Comparison of ENCODE assay signal across 9 cellular contexts in genomic region chr11:134033696-134034491, GRCh38. TPM values are rescaled to one million over a fixed set of nuclear protein-coding genes. Genes with fewer than 3 reads are reported as not detected.
DNase-seq lines count a peak whose midpoint lies in the region; ATAC-seq and TF ChIP-seq lines count a peak whose summit lies in the region.
"Had no signal": no experiment of that assay in that cellular context is flagged by ENCODE, and none has a peak within 500 bp of the region (broad histone marks: within the 10 kb centered on the region; RNA-seq: fewer than 3 reads in every experiment).

No MANE protein-coding gene starts in this region.

- H3K36me3 Mint-ChIP-seq in mesothelial cell of epicardium: no peaks in the 10 kb centered on the region

- peak overlapping the region; percentile 79 for H3K27ac ChIP-seq in epithelial cell of prostate

- ATAC-seq in GM18907 (IDR thresholded peaks at IDR 0.05; ENCODE audit: unreplicated experiment): peak; percentile 76
- ATAC-seq in HG03469 (IDR thresholded peaks at IDR 0.05; ENCODE audit: unreplicated experiment): peak; percentile 92

- H3K9me3 Mint-ChIP-seq in mesothelial cell of epicardium: no peaks in the 10 kb centered on the region
- H3K9me3 Mint-ChIP-seq: stimulated activated naive CD8-positive, alpha-beta T cell treated with anti-CD3 and anti-CD28 coated beads, Interleukin-15, Interleukin-2, amounts not matched to agents 100 ng/mL and 50 ng/mL, for 24 hours had no signal

- H3K27me3 Mint-ChIP-seq in mesothelial cell of epicardium (ENCODE audit: low read depth): peaks cover 34% of the 10 kb centered on the region

- peak; percentile 81 for DNase-seq in A172 (ENCODE audit: low spot score)
- DNase-seq in NCI-H748 treated with DMSO at 0.1 percent for 48 hours (lab: John Stamatoyannopoulos, UW): peak; percentile 69
- DNase-seq in activated T-cell treated with anti-CD3 and anti-CD28 coated beads for 48 hours (ENCODE audit: low read depth): peak; percentile 57
- DNase-seq in epithelial cell of prostate (ENCODE audit: low read depth, low spot score): no peak
- peak; percentile 53 to 75 for DNase-seq in mesothelial cell of epicardium (ENCODE audit: low spot score in 2 of 2, unreplicated experiment in 2 of 2)
- DNase-seq in stimulated activated CD8-positive, alpha-beta memory T cell treated with anti-CD3 and anti-CD28 coated beads, Interleukin-15, amount 100 ng/mL, for 24 hours (ENCODE audit: low read depth): peak; percentile 14

- H3K4me1 Mint-ChIP-seq in mesothelial cell of epicardium: peaks cover 51% of the 10 kb centered on the region

- H3K27ac Mint-ChIP-seq in mesothelial cell of epicardium: peak overlapping the region; percentile 88

- H3K4me3 Mint-ChIP-seq in mesothelial cell of epicardium: peak overlapping the region; percentile 56
- H3K4me3 Mint-ChIP-seq: stimulated activated naive CD8-positive, alpha-beta T cell treated with anti-CD3 and anti-CD28 coated beads, Interleukin-15, Interleukin-2, amounts not matched to agents 100 ng/mL and 50 ng/mL, for 24 hours had no signal

- no peak for TF ChIP-seq CTCF in mesothelial cell of epicardium (IDR thresholded peaks at IDR 0.05; ENCODE audit: unreplicated experiment)

RNA-seq across cellular contexts. Expression of gene JAM3, which starts 35.0 kb away (rescaled TPM):
- total RNA-seq in A172 (2014; rRNA removed; shearing (Covaris generic)): 43.0 and 47.2 TPM in 2 replicates
- 36.2 to 39.3 TPM (median 37.6 TPM) in 3 replicates for total RNA-seq in mesothelial cell of epicardium
